1 cellular context compared by ENCODE assay signal in genomic region chr3:98734737-98735136, GRCh38.
TF ChIP-seq lines count a peak whose summit lies in the region.

No MANE protein-coding gene starts in this region.

TF ChIP-seq in SK-N-SH treated with all-trans-retinoic acid at 6 μM for 48 hours, 23 proteins besides CTCF, POLR2A, EP300 and RAD21 (continued from another document):
- TF ChIP-seq BACH2 (CRISPR knock-in tag; IDR thresholded peaks at IDR 0.05; ENCODE audit: borderline replicate concordance) (peak; percentile 15; the same call in 1 of the 2 replicates), CSDC2 (CRISPR knock-in tag; IDR thresholded peaks at IDR 0.05) (no peak), ZNF70 (CRISPR knock-in tag; IDR thresholded peaks at IDR 0.05) (no peak), ZNF565 (CRISPR knock-in tag; conservative IDR thresholded peaks at IDR 0.05; ENCODE audit: low read depth) (0 out of 2 replicates have a peak, but pooled peaks have one; percentile 38), OSR1 (CRISPR knock-in tag; IDR thresholded peaks at IDR 0.05) (no peak), PPARA (CRISPR knock-in tag; IDR thresholded peaks at IDR 0.05; ENCODE audit: borderline replicate concordance) (no peak), ZC3H10 (CRISPR knock-in tag; IDR thresholded peaks at IDR 0.05) (no peak), GLIS3 (CRISPR knock-in tag; IDR thresholded peaks at IDR 0.05) (0 out of 2 replicates have a peak, but pooled peaks have one; percentile 4)
- TF ChIP-seq, protein P1, sequence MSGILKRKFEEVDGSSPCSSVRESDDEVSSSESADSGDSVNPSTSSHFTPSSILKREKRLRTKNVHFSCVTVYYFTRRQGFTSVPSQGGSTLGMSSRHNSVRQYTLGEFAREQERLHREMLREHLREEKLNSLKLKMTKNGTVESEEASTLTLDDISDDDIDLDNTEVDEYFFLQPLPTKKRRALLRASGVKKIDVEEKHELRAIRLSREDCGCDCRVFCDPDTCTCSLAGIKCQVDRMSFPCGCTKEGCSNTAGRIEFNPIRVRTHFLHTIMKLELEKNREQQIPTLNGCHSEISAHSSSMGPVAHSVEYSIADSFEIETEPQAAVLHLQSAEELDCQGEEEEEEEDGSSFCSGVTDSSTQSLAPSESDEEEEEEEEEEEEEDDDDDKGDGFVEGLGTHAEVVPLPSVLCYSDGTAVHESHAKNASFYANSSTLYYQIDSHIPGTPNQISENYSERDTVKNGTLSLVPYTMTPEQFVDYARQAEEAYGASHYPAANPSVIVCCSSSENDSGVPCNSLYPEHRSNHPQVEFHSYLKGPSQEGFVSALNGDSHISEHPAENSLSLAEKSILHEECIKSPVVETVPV (CRISPR knock-in tag; IDR thresholded peaks at IDR 0.05) = no peak
